ENCODE assay signal across 1 cellular context in genomic region chr15:89088605-89089315, GRCh38.
TF ChIP-seq lines count a peak whose summit lies in the region.

No MANE protein-coding gene starts in this region.

TF ChIP-seq in K562, 482 proteins besides CTCF, POLR2A, EP300 and RAD21 (continued from another document and continues in another):
- TF ChIP-seq ETS1 (conservative IDR thresholded peaks at IDR 0.05; ENCODE audit: control insufficient read depth, low read depth, low read length) (0 out of 2 replicates have a peak, but pooled peaks have one; percentile 21), CAMTA2 (CRISPR knock-in tag; conservative IDR thresholded peaks at IDR 0.05) (0 out of 2 replicates have a peak, but pooled peaks have one; percentile 75), KAT7 (CRISPR knock-in tag; IDR thresholded peaks at IDR 0.05; ENCODE audit: borderline replicate concordance) (peak; percentile 81), SIN3A (IDR thresholded peaks at IDR 0.05; ENCODE audit: borderline replicate concordance in 2 of 2, control insufficient read depth in 1 of 2, low read depth in 2 of 2, low read length in 2 of 2) (peak in 1 of 2 experiments; percentile 58; a peak in 1 of 4 replicates), CTBP1 (IDR thresholded peaks at IDR 0.05; ENCODE audit: borderline replicate concordance) (peak; percentile 65), RBBP5 (IDR thresholded peaks at IDR 0.05; ENCODE audit: borderline replicate concordance, insufficient read depth, low read length, poor library complexity, severe bottlenecking) (peak; percentile 72), ZNF436 (CRISPR knock-in tag; IDR thresholded peaks at IDR 0.05) (no peak), PTBP1 (IDR thresholded peaks at IDR 0.05; ENCODE audit: low read depth, low read length) (no peak), PRDM10 (IDR thresholded peaks at IDR 0.05; ENCODE audit: partially characterized antibody) (peak; percentile 37), ZNF431 (CRISPR knock-in tag; IDR thresholded peaks at IDR 0.05) (0 out of 2 replicates have a peak, but pooled peaks have one; percentile 26), AFF4 (CRISPR knock-in tag; IDR thresholded peaks at IDR 0.05) (0 out of 2 replicates have a peak, but pooled peaks have one; percentile 27), HDAC1 (IDR thresholded peaks at IDR 0.05) (peak in 1 of 2 experiments; percentile 46; a peak in 1 of 4 replicates), ZNF75A (CRISPR knock-in tag; IDR thresholded peaks at IDR 0.05) (peak; percentile 96), UBTF (IDR thresholded peaks at IDR 0.05; ENCODE audit: borderline replicate concordance in 1 of 2, low read depth in 2 of 2, low read length in 2 of 2) (0 out of 4 replicates have a peak, but pooled peaks of 1 of the 2 experiments have one; percentile 34), ZNF143 (CRISPR knock-in tag; IDR thresholded peaks at IDR 0.05) (peak; percentile 44; the same call in 1 of the 2 replicates), ZNF146 (CRISPR knock-in tag; IDR thresholded peaks at IDR 0.05; ENCODE audit: unreplicated experiment) (no peak), BRCA1 (IDR thresholded peaks at IDR 0.05) (no peak), BRCA1 (CRISPR knock-in tag; IDR thresholded peaks at IDR 0.05) (no peak), SMAD4 (CRISPR knock-in tag; conservative IDR thresholded peaks at IDR 0.05) (0 out of 2 replicates have a peak, but pooled peaks have one; percentile 6), SAP30 (IDR thresholded peaks at IDR 0.05; ENCODE audit: borderline replicate concordance, insufficient read depth, low read depth, low read length, poor library complexity, severe bottlenecking) (peak; percentile 64), NRF1 (conservative IDR thresholded peaks at IDR 0.05 in 1 of 2, IDR thresholded peaks at IDR 0.05 in 1 of 2) (no peak; a peak in 1 of 4 replicates), RERE (CRISPR knock-in tag; IDR thresholded peaks at IDR 0.05; ENCODE audit: borderline replicate concordance) (0 out of 2 replicates have a peak, but pooled peaks have one; percentile 33), FIP1L1 (IDR thresholded peaks at IDR 0.05; ENCODE audit: low read depth, low read length, poor library complexity, severe bottlenecking) (peak; percentile 35), FOXP1 (CRISPR knock-in tag; IDR thresholded peaks at IDR 0.05) (0 out of 2 replicates have a peak, but pooled peaks have one; percentile 63), ZBTB1 (CRISPR knock-in tag; IDR thresholded peaks at IDR 0.05; ENCODE audit: borderline replicate concordance, low read depth) (no peak), ZNF511 (CRISPR knock-in tag; IDR thresholded peaks at IDR 0.05) (peak; percentile 58; the same call in 1 of the 2 replicates), E2F1 (CRISPR knock-in tag; IDR thresholded peaks at IDR 0.05) (peak; percentile 34; the same call in 1 of the 2 replicates), SRSF7 (optimal IDR thresholded peaks at IDR 0.05; ENCODE audit: low read depth, low read length) (no peak), REST (CRISPR knock-in tag; IDR thresholded peaks at IDR 0.05; ENCODE audit: low read depth) (peak; percentile 83), C11orf30 (IDR thresholded peaks at IDR 0.05; ENCODE audit: low read depth) (no peak), FOXA3 (CRISPR knock-in tag; conservative IDR thresholded peaks at IDR 0.05 in 1 of 2, IDR thresholded peaks at IDR 0.05 in 1 of 2) (peak in 1 of 2 experiments; percentile 53; a peak in 1 of 4 replicates), KDM2B (CRISPR knock-in tag; IDR thresholded peaks at IDR 0.05) (0 out of 2 replicates have a peak, but pooled peaks have one; percentile 26)
